In genomic region chrX:16711219-16712115, GRCh38 we compare ENCODE assay signal across 8 cellular contexts. TPM values are rescaled to one million over a fixed set of nuclear protein-coding genes. Genes with fewer than 3 reads are reported as not detected.
DNase-seq lines count a peak whose midpoint lies in the region; ATAC-seq and TF ChIP-seq lines count a peak whose summit lies in the region.

No MANE protein-coding gene starts in this region.

- no peaks in the 10 kb centered on the region for H3K27me3 Mint-ChIP-seq in CD8-positive, alpha-beta T cell (ENCODE audit: low read depth)

- peak overlapping the region; percentile 33 for H3K27ac ChIP-seq in CD8-positive, alpha-beta T cell (ENCODE audit: low read depth, low read length)
- H3K27ac ChIP-seq in lower lobe of right lung (peak overlapping the region; percentile 78), thyroid gland (peak overlapping the region; percentile 23 to 83 (median 67))

- no peak for ATAC-seq in CD8-positive, alpha-beta T cell
- ATAC-seq in GM19351 (IDR thresholded peaks at IDR 0.05; ENCODE audit: unreplicated experiment): peak; percentile 9
- no peak for ATAC-seq in lower lobe of right lung
- ATAC-seq in activated CD4-positive, CD25-positive, alpha-beta regulatory T cell treated with anti-CD3 and anti-CD28 coated beads, Interleukin-2, amount 50 U/mL, for 24 hours: no peak

- in situ Hi-C loops in KBM-7 (cut with MboI; ENCODE audit: low pct_unique_long_range_greater_than_20kb, low sequenced_read_pairs): no loop called here

- H3K4me3 Mint-ChIP-seq in CD8-positive, alpha-beta T cell: peak overlapping the region; percentile 83

- H3K36me3 ChIP-seq in CD8-positive, alpha-beta T cell (ENCODE audit: insufficient read depth, low read length): no peaks in the 10 kb centered on the region
- H3K36me3 ChIP-seq in lower lobe of right lung: no peaks in the 10 kb centered on the region
- no peaks in the 10 kb centered on the region for H3K36me3 ChIP-seq in thyroid gland

- peaks cover 25% of the 10 kb centered on the region for H3K4me1 Mint-ChIP-seq in CD8-positive, alpha-beta T cell (ENCODE audit: low read depth)

- DNase-seq in CD8-positive, alpha-beta T cell: peak in 1 of 7 experiments; percentile 49
- DNase-seq in KBM-7 (peak; percentile 37), cardiac fibroblast (ENCODE audit: low read depth in 2 of 2) (no peak), lower lobe of right lung (no peak), thyroid gland (peak; percentile 3 to 8), SIG-M5 (lab: John Stamatoyannopoulos, UW) (no peak)

- no peaks in the 10 kb centered on the region for H3K27me3 ChIP-seq in CD8-positive, alpha-beta T cell (ENCODE audit: insufficient read depth, low read length)
- H3K27me3 ChIP-seq in lower lobe of right lung (ENCODE audit: low read depth): no peaks in the 10 kb centered on the region
- peaks cover 10% of the 10 kb centered on the region for H3K27me3 ChIP-seq in thyroid gland

- peaks cover 2% of the 10 kb centered on the region for H3K36me3 Mint-ChIP-seq in CD8-positive, alpha-beta T cell

- peaks cover 6% of the 10 kb centered on the region for H3K4me1 ChIP-seq in CD8-positive, alpha-beta T cell (ENCODE audit: insufficient read depth, low read length)
- H3K4me1 ChIP-seq in lower lobe of right lung: no peaks in the 10 kb centered on the region
- no peaks in the 10 kb centered on the region for H3K4me1 ChIP-seq in thyroid gland

- no peak for TF ChIP-seq CTCF in CD8-positive, alpha-beta T cell (IDR thresholded peaks at IDR 0.05)
- TF ChIP-seq CTCF in cardiac fibroblast (IDR thresholded peaks at IDR 0.05; ENCODE audit: low read depth, low read length) (no peak), lower lobe of right lung (IDR thresholded peaks at IDR 0.05) (no peak), thyroid gland (IDR thresholded peaks at IDR 0.05) (no peak)

- H3K4me3 ChIP-seq in CD8-positive, alpha-beta T cell (ENCODE audit: low read depth, low read length): peak overlapping the region; percentile 72
- H3K4me3 ChIP-seq in cardiac fibroblast (replicated peaks in 1 of 2; ENCODE audit: low read depth in 2 of 2, low read length in 2 of 2): peak overlapping the region; percentile 63 to 66
- H3K4me3 ChIP-seq in lower lobe of right lung: peak overlapping the region; percentile 70
- peak overlapping the region in 2 of 3 donors; percentile 43 for H3K4me3 ChIP-seq in thyroid gland (replicated peaks in 1 of 3)

- peak overlapping the region; percentile 88 for H3K27ac Mint-ChIP-seq in CD8-positive, alpha-beta T cell

- no peaks in the 10 kb centered on the region for H3K9me3 Mint-ChIP-seq in CD8-positive, alpha-beta T cell

- no peak for TF ChIP-seq POLR2A in thyroid gland (IDR thresholded peaks at IDR 0.05)

- CTCF ChIA-PET in CD8-positive, alpha-beta T cell (lab: Charles Lee): no interaction called here

- no peaks in the 10 kb centered on the region for H3K9me3 ChIP-seq in CD8-positive, alpha-beta T cell (ENCODE audit: low read length)
- H3K9me3 ChIP-seq in lower lobe of right lung (no peaks in the 10 kb centered on the region), thyroid gland (no peaks in the 10 kb centered on the region)

- intact Hi-C loops in CD8-positive, alpha-beta T cell (cut with DNase I, micrococcal nuclease): loop anchor here (10.0 kb wide), 3 partner anchors 857 to 1377 kb away; partner anchors contain the start of genes PIGA (in 2 of the 2) and AP1S2 (in 1 of the 2)
- intact Hi-C loops in lower lobe of right lung (cut with DNase I) (no loop called here), thyroid gland (cut with DNase I) (loop anchor here (10.0 kb wide), 1 partner anchor 73 kb away; the partner anchor contains the start of gene TXLNG)

- 18 to 24% methylated on average over 14 to 17 of the region's 40 CpGs for whole genome bisulfite sequencing in thyroid gland, 2 donors

- POLR2A ChIA-PET in CD8-positive, alpha-beta T cell (lab: Charles Lee): no interaction called here

RNA-seq across cellular contexts. Expression of gene CTPS2, which starts 1.0 kb away (rescaled TPM):
- total RNA-seq in CD8-positive, alpha-beta T cell: 1 to 10 TPM; 3.4 to 3.6 TPM
- total RNA-seq in lower lobe of right lung (11.3 TPM), thyroid gland (10 to 100 TPM; 15.9 to 25.0 (median 19.3) TPM)

RNA-seq across cellular contexts. Expression of gene SYAP1, which starts 7.9 kb away (rescaled TPM):
- total RNA-seq in CD8-positive, alpha-beta T cell: 10 to 100 TPM; 71.1 to 76.5 TPM
- 21.8 TPM for total RNA-seq in lower lobe of right lung
- 10 to 100 TPM; 24.7 to 34.2 (median 31.0) TPM for total RNA-seq in thyroid gland

Comparison
In these comparisons a context has a peak if more than half of its experiments do, and no peak if none do; other contexts are left out.
1. DNase-seq: peak in KBM-7 (single experiment) and thyroid gland (2 of 2); none in cardiac fibroblast (0 of 2), lower lobe of right lung (single experiment) and SIG-M5 (single experiment).
2. Peak in every context shown above with its lines, with median percentiles within 50 percentile points of each other: H3K27ac ChIP-seq and H3K4me3 ChIP-seq.